ENCODE assay signal across 8 cellular contexts in genomic region chr22:36368359-36368983, GRCh38. TPM values are rescaled to one million over a fixed set of nuclear protein-coding genes. Genes with fewer than 3 reads are reported as not detected.
DNase-seq lines count a peak whose midpoint lies in the region; ATAC-seq and TF ChIP-seq lines count a peak whose summit lies in the region.

No MANE protein-coding gene starts in this region.

- WGBS in psoas muscle, 3 donors, result 45 to 48% (median 48%) methylated on average over 13 of the region's 13 CpGs

- H3K27me3 ChIP-seq in psoas muscle (ENCODE audit: insufficient read depth in 3 of 3, low read length in 2 of 3) (no peaks in the 10 kb centered on the region), Karpas-422 (ENCODE audit: low read length) (no peaks in the 10 kb centered on the region)

- H3K79me2 ChIP-seq in Karpas-422 (ENCODE audit: low read length), result peaks cover 100% of the 10 kb centered on the region

- no peak overlapping the region for H3K4me2 ChIP-seq in Karpas-422 (ENCODE audit: low read depth, low read length, poor library complexity, severe bottlenecking)

- H3K4me1 ChIP-seq in psoas muscle (peaks cover 97% of the 10 kb centered on the region), Karpas-422 (ENCODE audit: low read length) (peaks cover 94% of the 10 kb centered on the region)

- DNase-seq in activated CD8-positive, alpha-beta memory T cell treated with anti-CD3 and anti-CD28 coated beads, Interleukin-2, amount 10 ng/mL, durations not matched to agents 7 days and 5 days, result peak; percentile 71
- no peak for DNase-seq in activated CD8-positive, alpha-beta memory T cell treated with anti-CD3 and anti-CD28 coated beads, Interleukin-2, amount 50 U/mL, for 4 hours
- DNase-seq in activated T-cell treated with anti-CD3 and anti-CD28 coated beads, Interleukin-2, amount 50 U/mL, for 24 hours, result no peak
- DNase-seq in glomerular visceral epithelial cell (ENCODE audit: extremely low spot score), result peak; percentile 95
- DNase-seq in psoas muscle, result no peak
- DNase-seq in Karpas-422, result no peak
- no peak for DNase-seq in globus pallidus (ENCODE audit: low spot score)

- H3K27ac ChIP-seq in psoas muscle, result peak overlapping the region; percentile 44
- H3K27ac ChIP-seq in Karpas-422 (ENCODE audit: low read length), result no peak overlapping the region

- peak overlapping the region; percentile 85 for H3K27ac Mint-ChIP-seq in activated CD8-positive, alpha-beta memory T cell treated with anti-CD3 and anti-CD28 coated beads, Interleukin-2, amount 10 ng/mL, durations not matched to agents 7 days and 5 days
- H3K27ac Mint-ChIP-seq in activated T-cell treated with anti-CD3 and anti-CD28 coated beads, Interleukin-2, amount 50 U/mL, for 24 hours, result peak overlapping the region; percentile 98

- H3K9me3 ChIP-seq in psoas muscle, result no peaks in the 10 kb centered on the region
- no peaks in the 10 kb centered on the region for H3K9me3 ChIP-seq in Karpas-422 (ENCODE audit: low read length)

- H4K20me1 ChIP-seq in Karpas-422 (ENCODE audit: insufficient read depth, low read depth, low read length), result peaks cover 13% of the 10 kb centered on the region

- H3K4me1 Mint-ChIP-seq in activated CD8-positive, alpha-beta memory T cell treated with anti-CD3 and anti-CD28 coated beads, Interleukin-2, amount 10 ng/mL, durations not matched to agents 7 days and 5 days, result peaks cover 97% of the 10 kb centered on the region
- peaks cover 99% of the 10 kb centered on the region for H3K4me1 Mint-ChIP-seq in activated T-cell treated with anti-CD3 and anti-CD28 coated beads, Interleukin-2, amount 50 U/mL, for 24 hours (ENCODE audit: low read depth)

- peak overlapping the region; percentile 49 for H3K4me3 Mint-ChIP-seq in activated CD8-positive, alpha-beta memory T cell treated with anti-CD3 and anti-CD28 coated beads, Interleukin-2, amount 10 ng/mL, durations not matched to agents 7 days and 5 days
- peak overlapping the region; percentile 74 for H3K4me3 Mint-ChIP-seq in activated T-cell treated with anti-CD3 and anti-CD28 coated beads, Interleukin-2, amount 50 U/mL, for 24 hours

- H3K9ac ChIP-seq in Karpas-422 (ENCODE audit: low read length), result no peak overlapping the region

- no peaks in the 10 kb centered on the region for H3K9me3 Mint-ChIP-seq in activated CD8-positive, alpha-beta memory T cell treated with anti-CD3 and anti-CD28 coated beads, Interleukin-2, amount 10 ng/mL, durations not matched to agents 7 days and 5 days (ENCODE audit: low read depth)
- H3K9me3 Mint-ChIP-seq in activated T-cell treated with anti-CD3 and anti-CD28 coated beads, Interleukin-2, amount 50 U/mL, for 24 hours, result no peaks in the 10 kb centered on the region

- no peak overlapping the region for H2AFZ ChIP-seq in Karpas-422 (ENCODE audit: low read length)

- peak overlapping the region; percentile 6 for H3K4me3 ChIP-seq in psoas muscle
- no peak overlapping the region for H3K4me3 ChIP-seq in Karpas-422 (ENCODE audit: low read length)

- CTCF ChIA-PET in activated CD8-positive, alpha-beta memory T cell treated with anti-CD3 and anti-CD28 coated beads, Interleukin-2, amount 10 ng/mL, durations not matched to agents 7 days and 5 days (lab: Charles Lee), result interaction anchor here (0.6 to 7.7 kb wide), 8 partner anchors 11 to 68 kb away, joined by 3 to 43 read pairs (median 5); no protein-coding TSS in a partner anchor

- no peak for TF ChIP-seq CTCF in psoas muscle (IDR thresholded peaks at IDR 0.05)

- intact Hi-C loops in psoas muscle (cut with DNase I), result no loop called here

- peaks cover 4 to 6% of the 10 kb centered on the region in 2 donors for H3K36me3 ChIP-seq in psoas muscle (ENCODE audit: insufficient read depth in 1 of 2, low read depth in 1 of 2)
- no peaks in the 10 kb centered on the region; the same call in 1 of the 2 replicates for H3K36me3 ChIP-seq in Karpas-422 (ENCODE audit: insufficient read depth, low read length)

- ATAC-seq in activated CD8-positive, alpha-beta memory T cell treated with anti-CD3 and anti-CD28 coated beads, Interleukin-2, amount 10 ng/mL, durations not matched to agents 7 days and 5 days, result no peak
- peak in 1 of 4 donors; percentile 9 for ATAC-seq in psoas muscle
- no peak for ATAC-seq in GM21390 (IDR thresholded peaks at IDR 0.05; ENCODE audit: unreplicated experiment)

- H3K9me2 ChIP-seq in Karpas-422 (replicated peaks; ENCODE audit: insufficient read depth, low read length), result no peaks in the 10 kb centered on the region

- H3K27me3 Mint-ChIP-seq in activated CD8-positive, alpha-beta memory T cell treated with anti-CD3 and anti-CD28 coated beads, Interleukin-2, amount 10 ng/mL, durations not matched to agents 7 days and 5 days, result no peaks in the 10 kb centered on the region
- no peaks in the 10 kb centered on the region for H3K27me3 Mint-ChIP-seq in activated T-cell treated with anti-CD3 and anti-CD28 coated beads, Interleukin-2, amount 50 U/mL, for 24 hours

- peaks cover 50% of the 10 kb centered on the region for H3K36me3 Mint-ChIP-seq in activated CD8-positive, alpha-beta memory T cell treated with anti-CD3 and anti-CD28 coated beads, Interleukin-2, amount 10 ng/mL, durations not matched to agents 7 days and 5 days
- H3K36me3 Mint-ChIP-seq in activated T-cell treated with anti-CD3 and anti-CD28 coated beads, Interleukin-2, amount 50 U/mL, for 24 hours (ENCODE audit: low read depth), result peaks cover 86% of the 10 kb centered on the region

RNA-seq across cellular contexts. Expression of gene MYH9, which starts 19.3 kb away (rescaled TPM):
- total RNA-seq in activated CD8-positive, alpha-beta memory T cell treated with anti-CD3 and anti-CD28 coated beads, Interleukin-2, amount 10 ng/mL, durations not matched to agents 7 days and 5 days, result 100 to 1,000 TPM; 695 to 913 TPM
- total RNA-seq in psoas muscle, result 100 to 1,000 TPM in 3 of 4 donors, 10 to 100 TPM in 1; 92.0 to 214 (median 179) TPM
- 10 to 100 TPM; 35.6 to 89.3 (median 56.3) TPM for polyA plus RNA-seq in psoas muscle
- total RNA-seq in Karpas-422 (2014; rRNA removed; shearing (Covaris generic); ENCODE audit: low replicate concordance), result 57.5 and 95.1 TPM in 2 replicates

Comparison
In these comparisons a context has a peak if more than half of its experiments do, and no peak if none do; other contexts are left out.
1. DNase-seq: peak in activated CD8-positive, alpha-beta memory T cell treated with anti-CD3 and anti-CD28 coated beads, Interleukin-2, amount 10 ng/mL, durations not matched to agents 7 days and 5 days (single experiment) and glomerular visceral epithelial cell (single experiment); none in activated CD8-positive, alpha-beta memory T cell treated with anti-CD3 and anti-CD28 coated beads, Interleukin-2, amount 50 U/mL, for 4 hours (single experiment), activated T-cell treated with anti-CD3 and anti-CD28 coated beads, Interleukin-2, amount 50 U/mL, for 24 hours (single experiment), psoas muscle (0 of 2), Karpas-422 (single experiment) and globus pallidus (single experiment).